15 cellular contexts compared by ENCODE assay signal in the genomic region with DNA sequence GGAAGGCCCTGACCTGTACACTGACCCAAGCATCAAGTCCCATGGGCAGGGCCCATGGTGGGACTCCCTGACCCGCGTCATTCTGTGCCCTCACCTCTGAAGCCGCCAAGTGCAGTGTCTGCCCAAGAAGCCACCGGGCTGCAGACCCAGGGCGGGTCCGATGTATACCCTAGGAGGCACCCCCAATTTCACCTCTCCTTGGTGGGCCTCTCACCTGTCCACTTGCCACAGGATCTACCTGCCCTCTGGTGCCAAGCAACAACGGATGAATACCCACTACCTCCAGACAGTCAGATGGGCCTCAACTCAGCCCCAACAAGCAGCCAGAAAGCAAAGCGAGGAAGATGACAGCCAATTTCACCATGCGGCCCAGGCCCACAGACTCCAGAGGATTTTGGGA.
A peak's percentile ranks its signal among the peaks of the same experiment; 100 is the strongest.
DNase-seq lines count a peak whose midpoint lies in the region; ATAC-seq, FAIRE-seq and TF ChIP-seq lines count a peak whose summit lies in the region.
"Had no signal": no experiment of that assay in that cellular context is flagged by ENCODE, and none has a peak within 500 bp of the region (broad histone marks: within the 10 kb centered on the region; RNA-seq: fewer than 3 reads in every experiment).

No MANE protein-coding gene starts in this region.

- no peak for ATAC-seq in WTC11
- no peak for ATAC-seq in gastrocnemius medialis
- ATAC-seq in HG02938 (IDR thresholded peaks at IDR 0.05; ENCODE audit: unreplicated experiment) = no peak

- H3K36me3 ChIP-seq in Caco-2 (ENCODE audit: control insufficient read depth, insufficient read depth, low read length) = no peaks in the 10 kb centered on the region
- no peaks in the 10 kb centered on the region for H3K36me3 ChIP-seq in gastrocnemius medialis

- no peak for DNase-seq in Caco-2
- no peak for DNase-seq in WTC11 (ENCODE audit: low spot score)
- no peak for DNase-seq in gastrocnemius medialis
- DNase-seq in SIG-M5 (lab: John Stamatoyannopoulos, UW) = no peak
- no peak for DNase-seq in RCC 7860 (ENCODE audit: low spot score)
- DNase-seq: DMS79; MV-4-11; NCI-H1694 treated with DMSO at 0.1 percent for 48 hours; NCI-H748 treated with DMSO at 0.1 percent for 48 hours; NK-92 treated with Interleukin-12 subunit alpha and Interleukin-12 subunit beta, amount 100 ng/mL, for 24 hours; SHP77 treated with DMSO at 0.1 percent for 48 hours had no signal

- peak overlapping the region; percentile 39 to 93 (median 52) for H3K27ac ChIP-seq in gastrocnemius medialis
- H3K27ac ChIP-seq: KMS-11 had no signal

- H3K9me3 Mint-ChIP-seq in Caco-2 (ENCODE audit: unreplicated experiment) (no peaks in the 10 kb centered on the region), WTC11 (0 out of 2 replicates have a peak, but pooled peaks cover 1% of the 10 kb centered on the region), nephron (no peaks in the 10 kb centered on the region)

- CTCF ChIA-PET in Caco-2 (lab: Charles Lee) (no interaction called here), WTC11 (lab: Charles Lee) (no interaction called here)

- TF ChIP-seq POLR2A in gastrocnemius medialis (IDR thresholded peaks at IDR 0.05) = no peak

- POLR2A ChIA-PET in Caco-2 (lab: Charles Lee) = no interaction called here
- POLR2A ChIA-PET in WTC11 (lab: Charles Lee) = no interaction called here

- intact Hi-C loops in Caco-2 (cut with micrococcal nuclease; ENCODE audit: unreplicated experiment) = no loop called here
- intact Hi-C loops in gastrocnemius medialis (cut with DNase I; ENCODE audit: low total_unique reads) = no loop called here

- FAIRE-seq in RCC 7860 (lab: Jason Lieb, UNC) = no peak
- FAIRE-seq: GM12892 had no signal

- H3K9me3 ChIP-seq in Caco-2 (no peaks in the 10 kb centered on the region), gastrocnemius medialis (no peaks in the 10 kb centered on the region)

- H3K4me3 ChIP-seq in Caco-2 (ENCODE audit: low read depth, low read length) = no peak overlapping the region
- H3K4me3 ChIP-seq in gastrocnemius medialis = no peak overlapping the region

- peaks cover 57% of the 10 kb centered on the region for H3K36me3 Mint-ChIP-seq in Caco-2 (ENCODE audit: insufficient read depth, unreplicated experiment)
- H3K36me3 Mint-ChIP-seq in WTC11 = peaks cover 19% of the 10 kb centered on the region
- H3K36me3 Mint-ChIP-seq in nephron (ENCODE audit: low read depth) = peaks cover 23% of the 10 kb centered on the region

- no TSS peak for BruUV-seq in Caco-2 (replicated peaks; lab: Mats Ljungman, UMichigan)

- peak overlapping the region; percentile 45 for H3K27ac Mint-ChIP-seq in Caco-2 (ENCODE audit: unreplicated experiment)
- H3K27ac Mint-ChIP-seq in WTC11 = peak overlapping the region; percentile 52; the same call in 1 of the 2 replicates
- peak overlapping the region in 2 of 3 experiments; percentile 40 to 76 for H3K27ac Mint-ChIP-seq in nephron

- no peaks in the 10 kb centered on the region for H3K27me3 ChIP-seq in Caco-2 (replicated peaks; ENCODE audit: control insufficient read depth, insufficient read depth, low read length)
- no peaks in the 10 kb centered on the region for H3K27me3 ChIP-seq in gastrocnemius medialis

- H3K27me3 Mint-ChIP-seq in Caco-2 (ENCODE audit: insufficient read depth, unreplicated experiment) = no peaks in the 10 kb centered on the region
- no peaks in the 10 kb centered on the region for H3K27me3 Mint-ChIP-seq in WTC11 (ENCODE audit: low read depth)
- H3K27me3 Mint-ChIP-seq in nephron (ENCODE audit: low read depth) = no peaks in the 10 kb centered on the region

- no peak overlapping the region for H3K4me3 Mint-ChIP-seq in Caco-2 (ENCODE audit: unreplicated experiment)
- H3K4me3 Mint-ChIP-seq in WTC11 = no peak overlapping the region
- H3K4me3 Mint-ChIP-seq in nephron = no peak overlapping the region

- in situ Hi-C loops in gastrocnemius medialis (cut with MboI; ENCODE audit: low sequenced_read_pairs in 4 of 4) = loop anchor here in 2 of 4 donors (10.0 to 25.0 kb wide), 2 partner anchors 153 to 270 kb away; no protein-coding TSS in a partner anchor

- TF ChIP-seq CTCF in Caco-2 (IDR thresholded peaks at IDR 0.05; ENCODE audit: insufficient read depth in 1 of 2, low read depth in 1 of 2, low read length in 1 of 2, severe bottlenecking in 1 of 2, unreplicated experiment in 1 of 2) = no peak
- TF ChIP-seq CTCF in WTC11 (IDR thresholded peaks at IDR 0.05) = no peak
- TF ChIP-seq CTCF in nephron (IDR thresholded peaks at IDR 0.05; ENCODE audit: unreplicated experiment in 3 of 3) = no peak
- TF ChIP-seq CTCF in gastrocnemius medialis (IDR thresholded peaks at IDR 0.05 in 4 of 5, conservative IDR thresholded peaks at IDR 0.05 in 1 of 5) = no peak

- H3K4me1 Mint-ChIP-seq in Caco-2 (ENCODE audit: low read depth, unreplicated experiment) = peaks cover 35% of the 10 kb centered on the region
- peaks cover 80% of the 10 kb centered on the region for H3K4me1 Mint-ChIP-seq in WTC11
- H3K4me1 Mint-ChIP-seq in nephron = peaks cover 52% of the 10 kb centered on the region

- H3K4me1 ChIP-seq in Caco-2 = peaks cover 30% of the 10 kb centered on the region
- peaks cover 54 to 81% of the 10 kb centered on the region in 2 donors for H3K4me1 ChIP-seq in gastrocnemius medialis

TF ChIP-seq in WTC11, 78 proteins besides CTCF, POLR2A, EP300 and RAD21 (continues in another document):
- TF ChIP-seq ATF1 (CRISPR knock-in tag; IDR thresholded peaks at IDR 0.05) (no peak), NR2C2 (CRISPR knock-in tag; IDR thresholded peaks at IDR 0.05) (no peak), ZNF671 (CRISPR knock-in tag; IDR thresholded peaks at IDR 0.05) (no peak), OVOL2 (CRISPR knock-in tag; IDR thresholded peaks at IDR 0.05; ENCODE audit: borderline replicate concordance) (no peak), ZSCAN18 (CRISPR knock-in tag; IDR thresholded peaks at IDR 0.05) (no peak), ZNF281 (CRISPR knock-in tag; IDR thresholded peaks at IDR 0.05) (no peak), NFE2L1 (CRISPR knock-in tag; IDR thresholded peaks at IDR 0.05) (no peak)
- TF ChIP-seq, protein P1, sequence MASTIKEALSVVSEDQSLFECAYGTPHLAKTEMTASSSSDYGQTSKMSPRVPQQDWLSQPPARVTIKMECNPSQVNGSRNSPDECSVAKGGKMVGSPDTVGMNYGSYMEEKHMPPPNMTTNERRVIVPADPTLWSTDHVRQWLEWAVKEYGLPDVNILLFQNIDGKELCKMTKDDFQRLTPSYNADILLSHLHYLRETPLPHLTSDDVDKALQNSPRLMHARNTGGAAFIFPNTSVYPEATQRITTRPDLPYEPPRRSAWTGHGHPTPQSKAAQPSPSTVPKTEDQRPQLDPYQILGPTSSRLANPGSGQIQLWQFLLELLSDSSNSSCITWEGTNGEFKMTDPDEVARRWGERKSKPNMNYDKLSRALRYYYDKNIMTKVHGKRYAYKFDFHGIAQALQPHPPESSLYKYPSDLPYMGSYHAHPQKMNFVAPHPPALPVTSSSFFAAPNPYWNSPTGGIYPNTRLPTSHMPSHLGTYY (CRISPR knock-in tag; IDR thresholded peaks at IDR 0.05) = no peak
- TF ChIP-seq, protein P2, sequence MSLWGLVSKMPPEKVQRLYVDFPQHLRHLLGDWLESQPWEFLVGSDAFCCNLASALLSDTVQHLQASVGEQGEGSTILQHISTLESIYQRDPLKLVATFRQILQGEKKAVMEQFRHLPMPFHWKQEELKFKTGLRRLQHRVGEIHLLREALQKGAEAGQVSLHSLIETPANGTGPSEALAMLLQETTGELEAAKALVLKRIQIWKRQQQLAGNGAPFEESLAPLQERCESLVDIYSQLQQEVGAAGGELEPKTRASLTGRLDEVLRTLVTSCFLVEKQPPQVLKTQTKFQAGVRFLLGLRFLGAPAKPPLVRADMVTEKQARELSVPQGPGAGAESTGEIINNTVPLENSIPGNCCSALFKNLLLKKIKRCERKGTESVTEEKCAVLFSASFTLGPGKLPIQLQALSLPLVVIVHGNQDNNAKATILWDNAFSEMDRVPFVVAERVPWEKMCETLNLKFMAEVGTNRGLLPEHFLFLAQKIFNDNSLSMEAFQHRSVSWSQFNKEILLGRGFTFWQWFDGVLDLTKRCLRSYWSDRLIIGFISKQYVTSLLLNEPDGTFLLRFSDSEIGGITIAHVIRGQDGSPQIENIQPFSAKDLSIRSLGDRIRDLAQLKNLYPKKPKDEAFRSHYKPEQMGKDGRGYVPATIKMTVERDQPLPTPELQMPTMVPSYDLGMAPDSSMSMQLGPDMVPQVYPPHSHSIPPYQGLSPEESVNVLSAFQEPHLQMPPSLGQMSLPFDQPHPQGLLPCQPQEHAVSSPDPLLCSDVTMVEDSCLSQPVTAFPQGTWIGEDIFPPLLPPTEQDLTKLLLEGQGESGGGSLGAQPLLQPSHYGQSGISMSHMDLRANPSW (CRISPR knock-in tag; conservative IDR thresholded peaks at IDR 0.05; ENCODE audit: low read depth) = no peak
